Comparison of ENCODE assay signal across 16 cellular contexts in the genomic region with DNA sequence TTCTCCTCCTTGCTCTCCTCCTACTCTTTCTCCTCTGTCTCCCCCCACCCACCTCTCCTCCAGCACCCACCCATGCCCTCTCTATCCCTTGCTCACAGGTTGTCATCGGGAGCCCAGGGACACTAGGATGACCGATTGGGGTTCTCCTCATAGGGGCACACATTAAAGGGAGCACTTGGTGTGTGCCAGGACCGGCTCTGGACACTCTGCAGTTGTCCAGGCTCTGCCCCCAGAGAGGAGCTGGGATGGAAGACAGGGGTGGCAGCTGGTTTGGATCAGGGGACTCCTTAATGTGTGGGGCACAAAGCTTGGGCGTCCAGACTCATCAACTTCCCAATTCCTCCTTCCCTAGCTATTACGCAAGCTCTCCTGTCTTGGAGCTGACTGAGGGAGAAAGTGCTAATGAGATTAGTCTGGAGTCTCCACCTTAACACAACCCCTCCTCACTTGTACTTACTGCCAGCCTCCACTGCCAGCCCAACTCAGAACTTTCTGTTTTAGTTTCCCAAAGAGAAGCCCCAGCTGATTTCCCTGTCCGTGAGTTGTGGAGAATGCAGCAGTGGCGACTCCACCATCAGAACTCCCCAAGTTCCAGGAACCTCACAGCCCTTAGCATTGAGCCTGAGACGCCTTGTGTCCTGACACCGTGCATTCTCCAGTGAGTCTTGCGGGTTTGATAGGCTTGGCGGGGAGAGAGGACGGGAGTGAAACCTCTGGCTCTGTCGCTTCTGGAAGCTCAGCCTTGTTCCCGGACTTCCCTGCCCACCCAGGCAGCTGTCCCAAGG. TPM values are rescaled to one million over a fixed set of nuclear protein-coding genes. Genes with fewer than 3 reads are reported as not detected.
A peak's percentile ranks its signal among the peaks of the same experiment; 100 is the strongest.
DNase-seq lines count a peak whose midpoint lies in the region; ATAC-seq and TF ChIP-seq lines count a peak whose summit lies in the region.
"Had no signal": no experiment of that assay in that cellular context is flagged by ENCODE, and none has a peak within 500 bp of the region (broad histone marks: within the 10 kb centered on the region; RNA-seq: fewer than 3 reads in every experiment).

No MANE protein-coding gene starts in this region.

- H3K4me1 ChIP-seq in adipocyte (ENCODE audit: control insufficient read depth, insufficient read depth, low read length) = peaks cover 6% of the 10 kb centered on the region

- H3K9me3 ChIP-seq in adipocyte (ENCODE audit: control insufficient read depth, low read length) = no peaks in the 10 kb centered on the region

- DNase-seq in Daoy (ENCODE audit: low read depth) (peak; percentile 1), adipocyte (ENCODE audit: low read depth) (no peak), mesenteric fat pad (ENCODE audit: low spot score) (peak; percentile 69), retinal pigment epithelial cell (ENCODE audit: low read depth) (peak; percentile 0), HuH-7.5 (ENCODE audit: low spot score) (no peak)
- DNase-seq: CD8-positive, alpha-beta T cell; COR-L47; DMS153; DMS79 treated with DMSO at 0.1 percent for 48 hours; GDM1 had no signal

- H3K27me3 ChIP-seq in adipocyte (replicated peaks; ENCODE audit: control insufficient read depth, insufficient read depth, low read length) = peaks cover 20% of the 10 kb centered on the region

- no peak for ATAC-seq in HG03457 (IDR thresholded peaks at IDR 0.05; ENCODE audit: unreplicated experiment)
- ATAC-seq in HG02870 (IDR thresholded peaks at IDR 0.05; ENCODE audit: unreplicated experiment) = no peak
- no peak for ATAC-seq in HG03095 (IDR thresholded peaks at IDR 0.05; ENCODE audit: unreplicated experiment)
- ATAC-seq: CD8-positive, alpha-beta T cell; HCT116 had no signal

- TF ChIP-seq CTCF in retinal pigment epithelial cell (conservative IDR thresholded peaks at IDR 0.05; ENCODE audit: low read depth, low read length) = no peak

- H3K9ac ChIP-seq in adipocyte (ENCODE audit: low read length) = no peak overlapping the region

- H3K36me3 ChIP-seq in adipocyte (ENCODE audit: control insufficient read depth, insufficient read depth, low read length, severe bottlenecking) = no peaks in the 10 kb centered on the region

- peak overlapping the region; percentile 59 for H3K4me3 ChIP-seq in adipocyte (ENCODE audit: low read length)
- no peak overlapping the region for H3K4me3 ChIP-seq in retinal pigment epithelial cell (ENCODE audit: low read length)

RNA-seq across cellular contexts. Expression of gene CXorf49B, which starts 52.2 kb away (rescaled TPM):
- total RNA-seq in Daoy (2014; rRNA removed; shearing (Covaris generic)) = 0.57 TPM in 1 of 2 replicates, not detected in the other
- not detected for total RNA-seq in mesenteric fat pad
- total RNA-seq: A673; CD8-positive, alpha-beta T cell; HT1080 had no signal

Comparison
In these comparisons a context has a peak if more than half of its experiments do, and no peak if none do; other contexts are left out.
1. DNase-seq: peak in Daoy (single experiment), mesenteric fat pad (single experiment) and retinal pigment epithelial cell (single experiment); none in adipocyte (single experiment) and HuH-7.5 (single experiment).